Comparison of ENCODE assay signal across 19 cellular contexts in genomic region chrX:53538781-53539180, GRCh38.
DNase-seq lines count a peak whose midpoint lies in the region; ATAC-seq, FAIRE-seq and TF ChIP-seq lines count a peak whose summit lies in the region.
"Had no signal": no experiment of that assay in that cellular context is flagged by ENCODE, and none has a peak within 500 bp of the region (broad histone marks: within the 10 kb centered on the region; RNA-seq: fewer than 3 reads in every experiment).

No MANE protein-coding gene starts in this region.

- no peak overlapping the region for H2AK9ac ChIP-seq in IMR-90 (replicated peaks; ENCODE audit: low read depth, low read length, poor library complexity)

- CTCF ChIA-PET in activated naive CD4-positive, alpha-beta T cell treated with anti-CD3 and anti-CD28 coated beads, Interleukin-2, amount 10 ng/mL, durations not matched to agents 7 days and 5 days (lab: Charles Lee) = no interaction called here
- CTCF ChIA-PET in IMR-90 (lab: Yijun Ruan, JAX) = no interaction called here

- H3K4ac ChIP-seq in IMR-90 (ENCODE audit: low read depth, low read length) = no peak overlapping the region

- intact Hi-C loops in IMR-90 (cut with micrococcal nuclease) = no loop called here

- H3K36me3 ChIP-seq in IMR-90 (ENCODE audit: control insufficient read depth, insufficient read depth, low read length) = peaks cover 53% of the 10 kb centered on the region
- H3K36me3 ChIP-seq in astrocyte (ENCODE audit: insufficient read depth, low read length) = peaks cover 36% of the 10 kb centered on the region

- H4K5ac ChIP-seq in IMR-90 (ENCODE audit: low read depth, low read length) = no peak overlapping the region

- H4K20me1 ChIP-seq in IMR-90 (ENCODE audit: insufficient read depth, low read length) (no peaks in the 10 kb centered on the region), astrocyte (ENCODE audit: insufficient read depth, low read length) (no peaks in the 10 kb centered on the region)

- no peaks in the 10 kb centered on the region for H3K27me3 Mint-ChIP-seq in activated naive CD4-positive, alpha-beta T cell treated with anti-CD3 and anti-CD28 coated beads, Interleukin-2, amount 10 ng/mL, durations not matched to agents 7 days and 5 days
- no peaks in the 10 kb centered on the region for H3K27me3 Mint-ChIP-seq in astrocyte (ENCODE audit: low read depth, unreplicated experiment)
- no peaks in the 10 kb centered on the region for H3K27me3 Mint-ChIP-seq in progenitor cell of endocrine pancreas
- H3K27me3 Mint-ChIP-seq: B cell; CD4-positive, alpha-beta T cell had no signal

- H3K27me3 ChIP-seq in IMR-90 (ENCODE audit: control insufficient read depth, insufficient read depth, low read length) (peaks cover 3% of the 10 kb centered on the region; the same call in 1 of the 2 replicates), astrocyte (ENCODE audit: insufficient read depth, low read length) (no peaks in the 10 kb centered on the region)

- no peak overlapping the region for H3K9ac ChIP-seq in IMR-90 (ENCODE audit: low read depth, low read length)
- H3K9ac ChIP-seq in astrocyte (ENCODE audit: low read length) = no peak overlapping the region

- no peak for ATAC-seq in activated naive CD4-positive, alpha-beta T cell treated with anti-CD3 and anti-CD28 coated beads, Interleukin-2, amount 50 U/mL, for 72 hours
- ATAC-seq in IMR-90 (ENCODE audit: low read depth) (no peak), GM18870 (IDR thresholded peaks at IDR 0.05; ENCODE audit: unreplicated experiment) (no peak)

- H2AK5ac ChIP-seq in IMR-90 (ENCODE audit: low read depth, low read length) = no peak overlapping the region

- no peak overlapping the region for H2BK20ac ChIP-seq in IMR-90 (ENCODE audit: low read depth, low read length)

- H2BK120ac ChIP-seq in IMR-90 (ENCODE audit: low read depth, low read length) = no peak overlapping the region

- H3K27ac ChIP-seq in IMR-90 (ENCODE audit: insufficient read depth, low read length) (no peak overlapping the region), astrocyte (ENCODE audit: low read depth, low read length) (no peak overlapping the region)

- no peak overlapping the region for H2BK15ac ChIP-seq in IMR-90 (ENCODE audit: low read depth, low read length)

- H3K79me1 ChIP-seq in IMR-90 (ENCODE audit: low read depth in 1 of 2, low read length in 2 of 2) = peaks cover 3 to 4% of the 10 kb centered on the region in 2 experiments; a peak in 2 of 4 replicates

- H3K27ac Mint-ChIP-seq in activated naive CD4-positive, alpha-beta T cell treated with anti-CD3 and anti-CD28 coated beads, Interleukin-2, amount 10 ng/mL, durations not matched to agents 7 days and 5 days = peak overlapping the region; percentile 6
- peak overlapping the region in 1 of 2 donors; percentile 68 for H3K27ac Mint-ChIP-seq in activated naive CD4-positive, alpha-beta T cell treated with anti-CD3 and anti-CD28 coated beads, Interleukin-2, amount 50 U/mL, for 72 hours
- H3K27ac Mint-ChIP-seq in astrocyte (ENCODE audit: unreplicated experiment) = peak overlapping the region; percentile 7
- peak overlapping the region; percentile 59 for H3K27ac Mint-ChIP-seq in progenitor cell of endocrine pancreas
- H3K27ac Mint-ChIP-seq: B cell; CD4-positive, alpha-beta T cell; H9 had no signal

- no peak overlapping the region for H3K18ac ChIP-seq in IMR-90 (ENCODE audit: low read depth, low read length)

- FAIRE-seq in astrocyte (lab: Jason Lieb, UNC) = no peak
- FAIRE-seq in GM12891 (lab: Jason Lieb, UNC) = no peak
- FAIRE-seq: A204.1, G401.6, GM12892, GM19239 had no signal

- no peak overlapping the region for H3K4me3 Mint-ChIP-seq in activated naive CD4-positive, alpha-beta T cell treated with anti-CD3 and anti-CD28 coated beads, Interleukin-2, amount 10 ng/mL, durations not matched to agents 7 days and 5 days
- H3K4me3 Mint-ChIP-seq in astrocyte (ENCODE audit: unreplicated experiment) (no peak overlapping the region), progenitor cell of endocrine pancreas (ENCODE audit: low read depth) (no peak overlapping the region)
- H3K4me3 Mint-ChIP-seq: B cell; CD4-positive, alpha-beta T cell; H9 had no signal

- no peak overlapping the region for H3K14ac ChIP-seq in IMR-90 (replicated peaks; ENCODE audit: low read depth, low read length)

- no peak overlapping the region for H4K91ac ChIP-seq in IMR-90 (ENCODE audit: insufficient read depth, low read depth, low read length)

- H3K9me1 ChIP-seq in IMR-90 (ENCODE audit: insufficient read depth, low read length) = no peaks in the 10 kb centered on the region

- 44% methylated on average over 6 of the region's 8 CpGs; no CpG with 5 or more reads in 1 of the 2 experiments for WGBS in IMR-90 (ENCODE audit: extremely low coverage in 2 of 2, insufficient read length in 1 of 2), 2 experiments

- no peaks in the 10 kb centered on the region for H3K4me1 Mint-ChIP-seq in activated naive CD4-positive, alpha-beta T cell treated with anti-CD3 and anti-CD28 coated beads, Interleukin-2, amount 10 ng/mL, durations not matched to agents 7 days and 5 days
- H3K4me1 Mint-ChIP-seq in astrocyte (ENCODE audit: low read depth, unreplicated experiment) (peaks cover 4% of the 10 kb centered on the region), progenitor cell of endocrine pancreas (ENCODE audit: low read depth) (no peaks in the 10 kb centered on the region)
- H3K4me1 Mint-ChIP-seq: B cell, H9 had no signal

- H3K36me3 Mint-ChIP-seq in activated naive CD4-positive, alpha-beta T cell treated with anti-CD3 and anti-CD28 coated beads, Interleukin-2, amount 10 ng/mL, durations not matched to agents 7 days and 5 days = peaks cover 48% of the 10 kb centered on the region
- peaks cover 23 to 24% of the 10 kb centered on the region in 2 donors for H3K36me3 Mint-ChIP-seq in activated naive CD4-positive, alpha-beta T cell treated with anti-CD3 and anti-CD28 coated beads, Interleukin-2, amount 50 U/mL, for 72 hours
- H3K36me3 Mint-ChIP-seq in astrocyte (ENCODE audit: low read depth, unreplicated experiment) (peaks cover 22% of the 10 kb centered on the region), progenitor cell of endocrine pancreas (ENCODE audit: insufficient read depth) (peaks cover 21% of the 10 kb centered on the region)

- DNase-seq in activated naive CD4-positive, alpha-beta T cell treated with anti-CD3 and anti-CD28 coated beads, Interleukin-2, amount 10 ng/mL, durations not matched to agents 7 days and 5 days = no peak
- no peak for DNase-seq in activated naive CD4-positive, alpha-beta T cell treated with anti-CD3 and anti-CD28 coated beads, Interleukin-2, amount 50 U/mL, for 72 hours (ENCODE audit: low spot score in 2 of 2)
- no peak for DNase-seq in IMR-90
- no peak for DNase-seq in astrocyte (ENCODE audit: low read depth)
- no peak for DNase-seq in progenitor cell of endocrine pancreas (ENCODE audit: low spot score, unreplicated experiment)
- DNase-seq in GM12891 (ENCODE audit: insufficient read length, low spot score) = no peak
- DNase-seq: C1 segment of cervical spinal cord; CD4-positive, alpha-beta T cell; DMS153; DMS79 treated with DMSO at 0.1 percent for 48 hours; EL; GOT3; H9 had no signal

- no peak for TF ChIP-seq CTCF in IMR-90 (conservative IDR thresholded peaks at IDR 0.05; ENCODE audit: low read depth, low read length)
- no peak for TF ChIP-seq CTCF in astrocyte (IDR thresholded peaks at IDR 0.05; ENCODE audit: insufficient read depth, low read depth, low read length)
- no peak for TF ChIP-seq CTCF in progenitor cell of endocrine pancreas (IDR thresholded peaks at IDR 0.05; ENCODE audit: unreplicated experiment)

- no peak overlapping the region for H4K8ac ChIP-seq in IMR-90 (ENCODE audit: low read depth in 2 of 2, low read length in 2 of 2)

- H3K4me3 ChIP-seq in IMR-90 (ENCODE audit: insufficient read depth, low read depth, low read length) (no peak overlapping the region), astrocyte (ENCODE audit: insufficient read depth, low read depth, low read length) (no peak overlapping the region)

- no peak overlapping the region for H2BK5ac ChIP-seq in IMR-90 (ENCODE audit: low read depth, low read length, poor library complexity, severe bottlenecking)

- H3K4me1 ChIP-seq in IMR-90 (ENCODE audit: control insufficient read depth, insufficient read depth, low read length) (no peaks in the 10 kb centered on the region), astrocyte (ENCODE audit: insufficient read depth, low read length) (no peaks in the 10 kb centered on the region)

- H2AFZ ChIP-seq in IMR-90 (replicated peaks; ENCODE audit: low read length, poor library complexity) = no peak overlapping the region
- H2AFZ ChIP-seq in astrocyte (ENCODE audit: low read depth, low read length) = no peak overlapping the region

- POLR2A ChIA-PET in IMR-90 (lab: Charles Lee; ENCODE audit: unreplicated experiment) = no interaction called here

- H3K23ac ChIP-seq in IMR-90 (ENCODE audit: low read depth, low read length) = no peak overlapping the region

- in situ Hi-C loops in IMR-90 (cut with MboI; ENCODE audit: low sequenced_read_pairs) = no loop called here

- H3K4me2 ChIP-seq in IMR-90 (ENCODE audit: low read depth, low read length) = no peak overlapping the region
- no peak overlapping the region for H3K4me2 ChIP-seq in astrocyte (ENCODE audit: low read length)

- H3K9me3 Mint-ChIP-seq in activated naive CD4-positive, alpha-beta T cell treated with anti-CD3 and anti-CD28 coated beads, Interleukin-2, amount 10 ng/mL, durations not matched to agents 7 days and 5 days = no peaks in the 10 kb centered on the region
- no peaks in the 10 kb centered on the region for H3K9me3 Mint-ChIP-seq in activated naive CD4-positive, alpha-beta T cell treated with anti-CD3 and anti-CD28 coated beads, Interleukin-2, amount 50 U/mL, for 72 hours
- H3K9me3 Mint-ChIP-seq in astrocyte (ENCODE audit: unreplicated experiment) = no peaks in the 10 kb centered on the region
- peaks cover 15% of the 10 kb centered on the region for H3K9me3 Mint-ChIP-seq in progenitor cell of endocrine pancreas (ENCODE audit: low read depth)
- H3K9me3 Mint-ChIP-seq: CD4-positive, alpha-beta T cell had no signal

- H3K79me2 ChIP-seq in astrocyte (ENCODE audit: insufficient read depth, low read length) = no peaks in the 10 kb centered on the region

- TF ChIP-seq RAD21 in IMR-90 (IDR thresholded peaks at IDR 0.05; ENCODE audit: low read length) = no peak

- H3K9me3 ChIP-seq in IMR-90 (ENCODE audit: control insufficient read depth, insufficient read depth, low read length) (no peaks in the 10 kb centered on the region), astrocyte (ENCODE audit: insufficient read depth, low read depth, low read length) (no peaks in the 10 kb centered on the region)

- TF ChIP-seq POLR2A in IMR-90 (IDR thresholded peaks at IDR 0.05; ENCODE audit: low read depth, low read length) = no peak
- no peak for TF ChIP-seq POLR2A in GM12891 (IDR thresholded peaks at IDR 0.05; ENCODE audit: low read depth, low read length)

- no peak overlapping the region for H3K56ac ChIP-seq in IMR-90 (ENCODE audit: extremely low read depth, insufficient read depth, low read length)

- BruUV-seq in IMR-90 (replicated peaks; lab: Mats Ljungman, UMichigan) = TSS peak; percentile 23

- dilution Hi-C loops in IMR-90 (cut with HindIII; ENCODE audit: low sequenced_read_pairs, unreplicated experiment) = no loop called here

TF ChIP-seq in IMR-90, 13 proteins besides CTCF, POLR2A, EP300 and RAD21 (continues in another document):
- no peak for TF ChIP-seq MXI1 (IDR thresholded peaks at IDR 0.05; ENCODE audit: borderline replicate concordance, low read depth, low read length)

TF ChIP-seq in GM12891, 5 proteins besides CTCF, POLR2A, EP300 and RAD21 (continues in another document):
- no peak for TF ChIP-seq PAX5 (IDR thresholded peaks at IDR 0.05; ENCODE audit: insufficient read depth, low read length, severe bottlenecking)
